In the genomic region with DNA sequence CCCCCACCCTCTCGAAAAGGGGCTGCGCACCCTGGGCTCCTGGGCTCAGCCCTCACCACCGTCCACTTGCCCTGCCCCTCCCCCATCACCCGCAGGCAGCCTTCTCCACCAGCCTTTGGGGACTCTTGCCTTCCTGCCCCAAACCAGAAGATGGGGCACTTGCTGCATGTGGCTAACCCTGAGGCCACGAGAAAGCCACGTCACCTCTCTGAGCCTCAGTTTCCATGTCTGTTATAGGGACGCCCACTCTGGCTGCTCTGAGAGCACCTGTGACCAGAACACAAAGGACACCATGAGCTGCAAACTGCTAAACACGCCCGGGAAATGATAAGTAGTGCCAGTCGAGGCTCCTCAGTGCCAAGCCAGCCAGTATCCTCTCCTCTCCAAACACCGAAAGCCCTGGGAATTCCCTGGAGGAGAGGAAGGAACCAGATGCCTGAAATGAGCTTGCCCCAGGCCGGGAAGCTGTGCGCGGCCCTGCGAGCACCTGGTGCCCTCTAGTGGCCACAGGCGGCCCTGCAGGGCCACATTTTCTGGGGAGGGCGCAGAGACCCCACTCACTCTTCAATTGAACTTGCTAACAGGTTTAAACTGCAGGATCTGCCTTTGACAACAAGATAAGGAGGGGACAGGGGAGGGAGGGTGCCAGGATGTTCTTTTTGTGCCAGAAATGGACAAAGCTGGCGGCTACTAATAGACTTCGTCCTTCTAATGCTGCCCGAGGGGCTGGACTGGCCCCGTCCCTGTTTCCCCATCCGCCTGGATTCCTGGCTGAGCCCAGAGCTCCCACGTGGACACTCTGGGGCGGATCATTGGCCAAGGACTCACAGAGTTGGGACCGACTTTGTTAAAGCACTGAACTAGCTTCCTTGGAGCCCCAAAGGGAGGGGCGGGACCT, we compare ENCODE assay signal across 8 cellular contexts. TPM values are rescaled to one million over a fixed set of nuclear protein-coding genes. Genes with fewer than 3 reads are reported as not detected.
DNase-seq lines count a peak whose midpoint lies in the region; ATAC-seq and TF ChIP-seq lines count a peak whose summit lies in the region.

No MANE protein-coding gene starts in this region.

- H3K27ac Mint-ChIP-seq in activated CD4-positive, alpha-beta memory T cell treated with anti-CD3 and anti-CD28 coated beads, Interleukin-2, amount 10 ng/mL, durations not matched to agents 7 days and 5 days = no peak overlapping the region
- H3K27ac Mint-ChIP-seq in stimulated activated naive B cell treated with anti-CD40 and anti-IgM and Interleukin-4, amounts not matched to agents 10 μg/mL and 1 μg/mL and 100 μg/mL, for 72 hours = no peak overlapping the region

- no peaks in the 10 kb centered on the region for H3K36me3 Mint-ChIP-seq in activated CD4-positive, alpha-beta memory T cell treated with anti-CD3 and anti-CD28 coated beads, Interleukin-2, amount 10 ng/mL, durations not matched to agents 7 days and 5 days (ENCODE audit: low read depth)
- H3K36me3 Mint-ChIP-seq in stimulated activated naive B cell treated with anti-CD40 and anti-IgM and Interleukin-4, amounts not matched to agents 10 μg/mL and 1 μg/mL and 100 μg/mL, for 72 hours = no peaks in the 10 kb centered on the region

- peak overlapping the region; percentile 46 for H3K4me3 ChIP-seq in mesendoderm (ENCODE audit: low read length)

- H2BK5ac ChIP-seq in mesendoderm (ENCODE audit: low read length) = no peak overlapping the region

- no peak overlapping the region for H4K5ac ChIP-seq in mesendoderm (ENCODE audit: low read length)

- H3K9me3 Mint-ChIP-seq in activated CD4-positive, alpha-beta memory T cell treated with anti-CD3 and anti-CD28 coated beads, Interleukin-2, amount 10 ng/mL, durations not matched to agents 7 days and 5 days = no peaks in the 10 kb centered on the region
- H3K9me3 Mint-ChIP-seq in stimulated activated naive B cell treated with anti-CD40 and anti-IgM and Interleukin-4, amounts not matched to agents 10 μg/mL and 1 μg/mL and 100 μg/mL, for 72 hours = no peaks in the 10 kb centered on the region

- POLR2A ChIA-PET in activated CD4-positive, alpha-beta memory T cell treated with anti-CD3 and anti-CD28 coated beads, Interleukin-2, amount 10 ng/mL, durations not matched to agents 7 days and 5 days (lab: Charles Lee) = no interaction called here

- no peaks in the 10 kb centered on the region for H3K27me3 ChIP-seq in mesendoderm (ENCODE audit: insufficient read depth, low read length, poor library complexity)

- no peaks in the 10 kb centered on the region for H3K4me1 Mint-ChIP-seq in activated CD4-positive, alpha-beta memory T cell treated with anti-CD3 and anti-CD28 coated beads, Interleukin-2, amount 10 ng/mL, durations not matched to agents 7 days and 5 days
- peaks cover 0 to 5% of the 10 kb centered on the region in 2 donors for H3K4me1 Mint-ChIP-seq in stimulated activated naive B cell treated with anti-CD40 and anti-IgM and Interleukin-4, amounts not matched to agents 10 μg/mL and 1 μg/mL and 100 μg/mL, for 72 hours

- DNase-seq in GM20000 (ENCODE audit: low spot score) = peak; percentile 73
- DNase-seq in NCI-H2171 treated with DMSO at 0.1 percent for 48 hours (lab: John Stamatoyannopoulos, UW) = peak; percentile 84
- DNase-seq in activated CD4-positive, alpha-beta memory T cell treated with anti-CD3 and anti-CD28 coated beads, Interleukin-2, amount 10 ng/mL, durations not matched to agents 7 days and 5 days = peak; percentile 38
- DNase-seq in epidermal melanocyte (ENCODE audit: insufficient read length, low spot score) = peak; percentile 36
- DNase-seq in mesendoderm = peak; percentile 96
- DNase-seq in stimulated activated naive B cell treated with anti-CD40 and anti-IgM and Interleukin-4, amounts not matched to agents 10 μg/mL and 1 μg/mL and 100 μg/mL, for 72 hours = peak; percentile 23

- peak overlapping the region; percentile 97 for H3K4me2 ChIP-seq in mesendoderm (ENCODE audit: low read length)

- no peak overlapping the region for H3K23ac ChIP-seq in mesendoderm (ENCODE audit: low read length)

- TF ChIP-seq CTCF in C4-2B (conservative IDR thresholded peaks at IDR 0.05) (peak; percentile 99), GM20000 (IDR thresholded peaks at IDR 0.05; ENCODE audit: extremely low read depth, missing control alignments) (peak; percentile 97)

- H3K4ac ChIP-seq in mesendoderm (ENCODE audit: low read depth, low read length) = no peak overlapping the region

- H3K27me3 Mint-ChIP-seq in activated CD4-positive, alpha-beta memory T cell treated with anti-CD3 and anti-CD28 coated beads, Interleukin-2, amount 10 ng/mL, durations not matched to agents 7 days and 5 days = no peaks in the 10 kb centered on the region
- H3K27me3 Mint-ChIP-seq in stimulated activated naive B cell treated with anti-CD40 and anti-IgM and Interleukin-4, amounts not matched to agents 10 μg/mL and 1 μg/mL and 100 μg/mL, for 72 hours = peaks cover 18 to 34% of the 10 kb centered on the region in 2 donors

- peak overlapping the region; percentile 78 for H3K9ac ChIP-seq in mesendoderm (ENCODE audit: low read length)

- peak overlapping the region; percentile 90 for H3K56ac ChIP-seq in mesendoderm (ENCODE audit: low read length)

- H3K79me2 ChIP-seq in mesendoderm (ENCODE audit: control insufficient read depth, insufficient read depth, low read length) = no peaks in the 10 kb centered on the region

- H3K4me3 Mint-ChIP-seq in activated CD4-positive, alpha-beta memory T cell treated with anti-CD3 and anti-CD28 coated beads, Interleukin-2, amount 10 ng/mL, durations not matched to agents 7 days and 5 days = no peak overlapping the region
- no peak overlapping the region for H3K4me3 Mint-ChIP-seq in stimulated activated naive B cell treated with anti-CD40 and anti-IgM and Interleukin-4, amounts not matched to agents 10 μg/mL and 1 μg/mL and 100 μg/mL, for 72 hours

- WGBS in mesendoderm (ENCODE audit: extremely low coverage, insufficient coverage, low lambda C conversion rate) = no CpG with 5 or more reads among the region's 26 CpGs

- no peaks in the 10 kb centered on the region for H3K36me3 ChIP-seq in mesendoderm (ENCODE audit: control insufficient read depth, insufficient read depth, low read length)

- no peak overlapping the region for H2BK120ac ChIP-seq in mesendoderm (ENCODE audit: low read depth, low read length)

- no peak overlapping the region for H2BK15ac ChIP-seq in mesendoderm (replicated peaks; ENCODE audit: low read depth)

- no peaks in the 10 kb centered on the region for H3K79me1 ChIP-seq in mesendoderm (ENCODE audit: low read length)

- no peak overlapping the region for H2AK5ac ChIP-seq in mesendoderm (ENCODE audit: low read length)

- H3K18ac ChIP-seq in mesendoderm (ENCODE audit: low read length) = no peak overlapping the region

- H3K27ac ChIP-seq in C4-2B (no peak overlapping the region), mesendoderm (ENCODE audit: low read depth, low read length) (no peak overlapping the region)

- ATAC-seq in stimulated activated naive B cell treated with anti-CD40 and anti-IgM and Interleukin-4, amounts not matched to agents 10 μg/mL and 1 μg/mL and 100 μg/mL, for 72 hours (replicated peaks) = peak; percentile 46 to 66
- ATAC-seq in GM19035 (IDR thresholded peaks at IDR 0.05; ENCODE audit: unreplicated experiment) = no peak

- CTCF ChIA-PET in activated CD4-positive, alpha-beta memory T cell treated with anti-CD3 and anti-CD28 coated beads, Interleukin-2, amount 10 ng/mL, durations not matched to agents 7 days and 5 days (lab: Charles Lee) = interaction anchor here (0.6 to 2.8 kb wide), 25 partner anchors 9 to 405 kb away, joined by 3 to 19 read pairs (median 3); a partner anchor contains a TSS

- peaks cover 2% of the 10 kb centered on the region for H3K4me1 ChIP-seq in mesendoderm (ENCODE audit: control insufficient read depth, low read depth, low read length)

- H4K8ac ChIP-seq in mesendoderm (ENCODE audit: low read depth, low read length) = no peak overlapping the region

RNA-seq across cellular contexts. Expression of a gene that starts 10.2 kb away (rescaled TPM):
- total RNA-seq in activated CD4-positive, alpha-beta memory T cell treated with anti-CD3 and anti-CD28 coated beads, Interleukin-2, amount 10 ng/mL, durations not matched to agents 7 days and 5 days = not detected
- 0.04 TPM for polyA plus RNA-seq in mesendoderm (2013, experiment 1 of 2)
- polyA plus RNA-seq in mesendoderm (2013, experiment 2 of 2) = not detected

RNA-seq across cellular contexts. Expression of a gene that starts 23.1 kb away (rescaled TPM):
- total RNA-seq in activated CD4-positive, alpha-beta memory T cell treated with anti-CD3 and anti-CD28 coated beads, Interleukin-2, amount 10 ng/mL, durations not matched to agents 7 days and 5 days = not detected
- not detected for polyA plus RNA-seq in mesendoderm (2013, experiment 1 of 2)
- not detected for polyA plus RNA-seq in mesendoderm (2013, experiment 2 of 2)

RNA-seq across cellular contexts. Expression of a gene that starts 33.6 kb away (rescaled TPM):
- not detected for total RNA-seq in activated CD4-positive, alpha-beta memory T cell treated with anti-CD3 and anti-CD28 coated beads, Interleukin-2, amount 10 ng/mL, durations not matched to agents 7 days and 5 days
- polyA plus RNA-seq in mesendoderm (2013, experiment 1 of 2) = 0.27 TPM
- polyA plus RNA-seq in mesendoderm (2013, experiment 2 of 2) = 0.29 TPM

Comparison
In these comparisons a context has a peak if more than half of its experiments do, and no peak if none do; other contexts are left out.
1. DNase-seq: peak in every context shown above with its lines; median percentile 96 in mesendoderm; 84 in NCI-H2171 treated with DMSO at 0.1 percent for 48 hours; 73 in GM20000; 38 in activated CD4-positive, alpha-beta memory T cell treated with anti-CD3 and anti-CD28 coated beads, Interleukin-2, amount 10 ng/mL, durations not matched to agents 7 days and 5 days; 36 in epidermal melanocyte; 23 in stimulated activated naive B cell treated with anti-CD40 and anti-IgM and Interleukin-4, amounts not matched to agents 10 μg/mL and 1 μg/mL and 100 μg/mL, for 72 hours.